Comparison of ENCODE assay signal across 8 cellular contexts in genomic region chr19:2461751-2462634, GRCh38.
DNase-seq lines count a peak whose midpoint lies in the region; ATAC-seq and TF ChIP-seq lines count a peak whose summit lies in the region.

No MANE protein-coding gene starts in this region.

- no peak overlapping the region for H3K27ac ChIP-seq in parathyroid adenoma

- no peaks in the 10 kb centered on the region for H3K36me3 ChIP-seq in parathyroid adenoma (ENCODE audit: control insufficient read depth, insufficient read depth, low read length)

- peak overlapping the region; percentile 73 for H3K4me3 ChIP-seq in AG04449 (ENCODE audit: low read depth, low read length)
- peak overlapping the region; percentile 48 for H3K4me3 ChIP-seq in parathyroid adenoma (ENCODE audit: low read depth, low read length)

- H3K79me2 ChIP-seq in parathyroid adenoma, result no peaks in the 10 kb centered on the region

- peak overlapping the region; percentile 90 for H3K4me2 ChIP-seq in parathyroid adenoma (ENCODE audit: low read length)

- peak overlapping the region; percentile 82 for H2AFZ ChIP-seq in parathyroid adenoma

- CTCF ChIA-PET in AG04449 (lab: Yijun Ruan, JAX), result interaction anchor here (1.3 to 14.8 kb wide), 7 partner anchors 11 to 174 kb away, joined by 3 to 232 read pairs (median 4); no protein-coding TSS in a partner anchor

- TF ChIP-seq POLR2A in GM18505 (IDR thresholded peaks at IDR 0.05; ENCODE audit: borderline replicate concordance, extremely low read depth, insufficient read depth, insufficient read length), result peak; percentile 53

- H3K9me3 ChIP-seq in parathyroid adenoma (ENCODE audit: control insufficient read depth, low read length), result no peaks in the 10 kb centered on the region

- DNase-seq in AG04449 (ENCODE audit: low read depth, low spot score) (no peak), NCI-H345 (lab: John Stamatoyannopoulos, UW) (peak; percentile 79), germinal center (ENCODE audit: low spot score) (peak; percentile 69), midbrain (lab: John Stamatoyannopoulos, UW) (no peak)
- DNase-seq in activated T-helper 9 cell treated with anti-CD3 and anti-CD28 coated beads, Interleukin-2, amount 50 U/mL, for 16 hours (ENCODE audit: low read depth), result peak; percentile 47

- H3K27me3 ChIP-seq in parathyroid adenoma (ENCODE audit: control insufficient read depth, insufficient read depth, low read length), result no peaks in the 10 kb centered on the region

- ATAC-seq in GM18505 (IDR thresholded peaks at IDR 0.05; ENCODE audit: unreplicated experiment) (no peak), GM21390 (IDR thresholded peaks at IDR 0.05; ENCODE audit: unreplicated experiment) (no peak)

- H3K4me1 ChIP-seq in parathyroid adenoma, result no peaks in the 10 kb centered on the region

- TF ChIP-seq CTCF in AG04449 (IDR thresholded peaks at IDR 0.05; ENCODE audit: insufficient read depth, low read length, missing control alignments) (peak; percentile 36), parathyroid adenoma (IDR thresholded peaks at IDR 0.05) (no peak)

- POLR2A ChIA-PET in AG04449 (lab: Yijun Ruan, JAX), result interaction anchor here (0.7 to 3.4 kb wide), 3 partner anchors 14 to 1663 kb away, joined by 3 to 37 read pairs (median 6); partner anchors contain the start of gene GADD45B

- no peak overlapping the region for H3K9ac ChIP-seq in parathyroid adenoma

Comparison
In these comparisons a context has a peak if more than half of its experiments do, and no peak if none do; other contexts are left out.
1. DNase-seq: peak in NCI-H345 (single experiment), activated T-helper 9 cell treated with anti-CD3 and anti-CD28 coated beads, Interleukin-2, amount 50 U/mL, for 16 hours (single experiment) and germinal center (single experiment); none in AG04449 (single experiment) and midbrain (single experiment).